Comparison of ENCODE assay signal across 29 cellular contexts in the genomic region with DNA sequence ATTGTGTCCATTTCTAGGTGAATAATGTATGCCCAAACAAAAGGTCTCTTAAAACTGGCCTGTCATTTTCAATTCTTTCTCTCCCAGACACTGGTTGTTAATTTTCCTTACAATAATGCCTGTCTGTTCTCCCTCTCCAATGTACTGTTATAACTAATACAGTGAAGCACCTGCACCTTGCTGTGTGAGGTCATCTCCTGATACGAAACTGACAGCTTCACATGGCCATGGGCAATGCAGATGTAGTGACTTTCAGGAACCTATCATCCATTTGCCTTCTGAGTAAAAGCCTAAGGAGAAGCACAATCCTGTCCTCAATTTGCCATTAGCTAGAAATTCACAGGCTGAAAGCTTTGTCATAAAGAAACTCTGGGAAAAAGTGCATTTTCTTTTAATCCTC.
"Had no signal": no experiment of that assay in that cellular context is flagged by ENCODE, and none has a peak within 500 bp of the region (broad histone marks: within the 10 kb centered on the region; RNA-seq: fewer than 3 reads in every experiment).

No MANE protein-coding gene starts in this region.

- H3K4me3 Mint-ChIP-seq: dendritic cell treated with granulocyte-macrophage colony-stimulating factor and Interleukin-4, amounts not matched to agents 40 ng/mL and 50 ng/mL, for 4 days; endodermal cell; memory B cell; natural killer cell; neural crest cell; stimulated activated naive CD8-positive, alpha-beta T cell treated with anti-CD3 and anti-CD28 coated beads, Interleukin-15, amount 100 ng/mL, for 72 hours had no signal

- H3K27me3 Mint-ChIP-seq: dendritic cell treated with granulocyte-macrophage colony-stimulating factor and Interleukin-4, amounts not matched to agents 40 ng/mL and 50 ng/mL, for 4 days; memory B cell; progenitor cell of endocrine pancreas; stimulated activated naive CD8-positive, alpha-beta T cell treated with anti-CD3 and anti-CD28 coated beads, Interleukin-15, amount 100 ng/mL, for 72 hours had no signal

- H3K4me1 Mint-ChIP-seq: endodermal cell; memory B cell; natural killer cell; neural crest cell; stimulated activated naive CD8-positive, alpha-beta T cell treated with anti-CD3 and anti-CD28 coated beads, Interleukin-15, amount 100 ng/mL, for 72 hours had no signal

- H3K36me3 ChIP-seq: gastrocnemius medialis, neutrophil, right atrium auricular region, suprapubic skin, transverse colon, upper lobe of right lung, uterus had no signal

- H3K4me1 ChIP-seq: gastrocnemius medialis, parathyroid adenoma, right atrium auricular region, suprapubic skin, transverse colon, upper lobe of right lung, uterus had no signal

- H3K9me3 Mint-ChIP-seq: neural crest cell had no signal

- H3K79me2 ChIP-seq: parathyroid adenoma had no signal

- ATAC-seq: esophagus mucosa; gastrocnemius medialis; left lobe of liver; natural killer cell; sciatic nerve; stimulated activated naive CD8-positive, alpha-beta T cell treated with anti-CD3 and anti-CD28 coated beads, Interleukin-15, amount 100 ng/mL, for 72 hours; upper lobe of right lung had no signal

- H3K36me3 Mint-ChIP-seq: memory B cell, natural killer cell had no signal

- H3K4me3 ChIP-seq: gastrocnemius medialis, lung, right atrium auricular region, smooth muscle cell, suprapubic skin, transverse colon, upper lobe of right lung, uterus had no signal

- DNase-seq: effector CD8-positive, alpha-beta T cell; endodermal cell; foreskin fibroblast; gastrocnemius medialis; head of caudate nucleus; natural killer cell; stimulated activated CD4-positive, alpha-beta T cell treated with anti-CD3 and anti-CD28 coated beads, Interleukin-12 subunit alpha, Interleukin-12 subunit beta, amount 100 ng/mL, for 4 hours; stimulated activated CD4-positive, alpha-beta T cell treated with anti-CD3 and anti-CD28 coated beads, Interleukin-1b, Interleukin-23, amount 100 ng/mL, for 48 hours; stimulated activated CD4-positive, alpha-beta T cell treated with anti-CD3 and anti-CD28 coated beads, Interleukin-4, amount 100 ng/mL, for 1 hour; stimulated activated CD8-positive, alpha-beta memory T cell treated with anti-CD3 and anti-CD28 coated beads, Interleukin-4, amount 100 ng/mL, for 48 hours; stimulated activated naive CD4-positive, alpha-beta T cell; stimulated activated naive CD8-positive, alpha-beta T cell treated with anti-CD3 and anti-CD28 coated beads, Interleukin-15, amount 100 ng/mL, for 72 hours; transverse colon; upper lobe of right lung; uterus had no signal

- H2AFZ ChIP-seq: parathyroid adenoma had no signal

- H3K9me3 ChIP-seq: gastrocnemius medialis, neutrophil, right atrium auricular region, suprapubic skin, transverse colon, upper lobe of right lung, uterus had no signal

- H3K9ac ChIP-seq: parathyroid adenoma had no signal

- H3K27me3 ChIP-seq: gastrocnemius medialis, neutrophil, right atrium auricular region, suprapubic skin, transverse colon, upper lobe of right lung, uterus had no signal

- H3K4me2 ChIP-seq: smooth muscle cell had no signal

- H3K27ac ChIP-seq: epithelial cell of prostate, gastrocnemius medialis, neutrophil, parathyroid adenoma, right atrium auricular region, suprapubic skin, transverse colon, upper lobe of right lung, uterus had no signal

- H3K27ac Mint-ChIP-seq: dendritic cell treated with granulocyte-macrophage colony-stimulating factor and Interleukin-4, amounts not matched to agents 40 ng/mL and 50 ng/mL, for 4 days; endodermal cell; memory B cell; natural killer cell; progenitor cell of endocrine pancreas; stimulated activated naive CD8-positive, alpha-beta T cell treated with anti-CD3 and anti-CD28 coated beads, Interleukin-15, amount 100 ng/mL, for 72 hours had no signal
